ENCODE assay signal across 8 cellular contexts in the genomic region with DNA sequence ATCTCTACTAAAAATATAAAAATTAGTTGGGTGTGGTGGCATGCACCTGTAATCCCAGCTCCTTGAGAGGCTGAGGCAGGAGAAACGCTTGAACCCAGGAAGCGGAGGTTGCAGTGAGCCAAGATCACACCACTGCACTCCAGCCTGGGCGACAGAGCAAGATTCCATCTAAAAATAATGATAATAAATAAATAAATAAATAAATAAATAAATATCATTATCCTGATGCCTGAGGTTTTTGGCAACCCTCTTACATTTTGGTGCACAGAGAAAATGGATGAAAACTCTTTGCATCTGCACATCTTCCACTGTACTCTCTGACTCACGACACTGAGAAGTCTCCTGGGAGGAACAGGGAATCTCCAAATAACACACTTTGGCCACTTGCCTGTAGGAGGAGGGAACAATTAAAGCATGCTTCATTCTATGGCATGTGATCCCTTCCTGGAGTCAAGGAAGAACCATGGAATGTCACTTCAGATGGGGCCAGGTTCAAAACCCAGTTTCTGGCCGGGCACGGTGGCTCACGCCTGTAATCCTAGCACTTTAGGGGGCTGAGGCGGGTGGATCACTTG. TPM values are rescaled to one million over a fixed set of nuclear protein-coding genes. Genes with fewer than 3 reads are reported as not detected.
A peak's percentile ranks its signal among the peaks of the same experiment; 100 is the strongest.
DNase-seq lines count a peak whose midpoint lies in the region; ATAC-seq and TF ChIP-seq lines count a peak whose summit lies in the region.
"Not testable (repeated sequence)": the region's sequence is repeated elsewhere in the genome, so short reads cannot be mapped to it uniquely, and the experiment has no call there.

No MANE protein-coding gene starts in this region.

- not testable (repeated sequence) for H2AFZ ChIP-seq in mesenchymal stem cell (ENCODE audit: low read depth, low read length)

- H3K36me3 Mint-ChIP-seq in T-cell: peaks cover 34% of the 10 kb centered on the region

- TF ChIP-seq EP300 in transverse colon (IDR thresholded peaks at IDR 0.05; ENCODE audit: low read depth): not testable (repeated sequence)

- not testable (repeated sequence) for H3K4me3 Mint-ChIP-seq in T-cell

- intact Hi-C loops in transverse colon (cut with DNase I; ENCODE audit: low total_unique reads): not testable (repeated sequence)

- H3K18ac ChIP-seq in mesenchymal stem cell (ENCODE audit: low read depth in 1 of 2, low read length in 2 of 2): not testable (repeated sequence)

- H4K91ac ChIP-seq in mesenchymal stem cell (ENCODE audit: low read length): not testable (repeated sequence)

- peak overlapping the region in 1 of 2 experiments; percentile 34 for H2BK12ac ChIP-seq in mesenchymal stem cell (ENCODE audit: low read length in 2 of 2)

- H3K4me1 ChIP-seq in mesenchymal stem cell (ENCODE audit: control insufficient read depth, insufficient read depth, low read depth, low read length): not testable (repeated sequence)
- H3K4me1 ChIP-seq in transverse colon: peaks cover 10 to 60% (median 20%) of the 10 kb centered on the region in 4 donors

- TF ChIP-seq POLR2A in transverse colon (IDR thresholded peaks at IDR 0.05): not testable (repeated sequence)

- H2AK5ac ChIP-seq in mesenchymal stem cell (ENCODE audit: low read length, severe bottlenecking): not testable (repeated sequence)

- H3K27me3 ChIP-seq in mesenchymal stem cell (ENCODE audit: control insufficient read depth in 1 of 2, insufficient read depth in 1 of 2, low read length in 2 of 2); transverse colon: not testable (repeated sequence)

- H3K14ac ChIP-seq in mesenchymal stem cell (ENCODE audit: low read length in 2 of 2): not testable (repeated sequence)

- H2BK120ac ChIP-seq in mesenchymal stem cell (ENCODE audit: low read depth, low read length): not testable (repeated sequence)

- H3K4me3 ChIP-seq in AG10803 (ENCODE audit: low read length); astrocyte of the cerebellum (ENCODE audit: low read depth, low read length); mesenchymal stem cell (ENCODE audit: insufficient read depth in 1 of 2, low read depth in 1 of 2, low read length in 2 of 2); transverse colon: not testable (repeated sequence)

- not testable (repeated sequence) for H3K4me2 ChIP-seq in mesenchymal stem cell (ENCODE audit: low read length, poor library complexity, severe bottlenecking)

- H3K4me1 Mint-ChIP-seq in T-cell: peaks cover 68 to 72% (median 71%) of the 10 kb centered on the region in 3 donors

- CTCF ChIA-PET in T-cell (lab: Charles Lee): interaction anchor here (1.2 to 1.3 kb wide), 2 partner anchors 9 to 63 kb away, joined by 3 to 5 read pairs; no protein-coding TSS in a partner anchor

- 44% methylated on average over 5 of the region's 8 CpGs for WGBS in mesenchymal stem cell
- 69 to 86% methylated on average over 5 to 8 of the region's 8 CpGs for WGBS in transverse colon (ENCODE audit: low coverage in 1 of 2), 2 donors

- H3K9ac ChIP-seq in mesenchymal stem cell (ENCODE audit: low read length): not testable (repeated sequence)

- H4K8ac ChIP-seq in mesenchymal stem cell (ENCODE audit: low read length): not testable (repeated sequence)

- H3K9me3 ChIP-seq in mesenchymal stem cell (ENCODE audit: control insufficient read depth, low read length); transverse colon: not testable (repeated sequence)

- in situ Hi-C loops in astrocyte of the cerebellum (cut with HindIII; ENCODE audit: low sequenced_read_pairs); transverse colon (cut with MboI; ENCODE audit: low pct_ligation_motif_present in 1 of 4, low pct_unique_long_range_greater_than_20kb in 1 of 4, low sequenced_read_pairs in 3 of 4): not testable (repeated sequence)

- not testable (repeated sequence) for H3K4ac ChIP-seq in mesenchymal stem cell (ENCODE audit: low read depth in 1 of 2, low read length in 2 of 2)

- peak overlapping the region; percentile 8 to 48 for H3K27ac Mint-ChIP-seq in T-cell

- POLR2A ChIA-PET in T-cell (lab: Charles Lee): not testable (repeated sequence)

- not testable (repeated sequence) for H3K9me3 Mint-ChIP-seq in T-cell

- DNase-seq in AG10803 (ENCODE audit: low read depth): peak; percentile 92
- peak; percentile 86 for DNase-seq in GM03348 (ENCODE audit: low spot score)
- DNase-seq in LHCN-M2 (ENCODE audit: low read depth): peak; percentile 92
- DNase-seq in T-cell, transverse colon: not testable (repeated sequence)
- DNase-seq in astrocyte of the cerebellum (ENCODE audit: low read depth): peak; percentile 46
- peak; percentile 90 for DNase-seq in fibroblast of gingiva (ENCODE audit: low read depth)
- DNase-seq in mesenchymal stem cell: peak; percentile 87

- not testable (repeated sequence) for H3K23ac ChIP-seq in mesenchymal stem cell (ENCODE audit: low read length in 2 of 2)

- H2BK5ac ChIP-seq in mesenchymal stem cell (ENCODE audit: low read depth, low read length, poor library complexity, severe bottlenecking): not testable (repeated sequence)

- ATAC-seq in T-cell (replicated peaks in 1 of 4): not testable (repeated sequence)

- H3K27ac ChIP-seq in mesenchymal stem cell (ENCODE audit: low read length, poor library complexity, severe bottlenecking): not testable (repeated sequence)
- peak overlapping the region in 3 of 4 donors; percentile 20 to 95 (median 63) for H3K27ac ChIP-seq in transverse colon

- not testable (repeated sequence) for H2BK15ac ChIP-seq in mesenchymal stem cell (ENCODE audit: low read depth, poor library complexity, severe bottlenecking)

- H3K79me1 ChIP-seq in mesenchymal stem cell (replicated peaks; ENCODE audit: low read length, poor library complexity, severe bottlenecking): peaks cover 14% of the 10 kb centered on the region

- H3K27me3 Mint-ChIP-seq in T-cell: not testable (repeated sequence)

- peaks cover 10 to 20% of the 10 kb centered on the region in 2 experiments for H3K36me3 ChIP-seq in mesenchymal stem cell (ENCODE audit: control insufficient read depth in 1 of 2, insufficient read depth in 2 of 2, low read depth in 1 of 2, low read length in 2 of 2)
- not testable (repeated sequence) for H3K36me3 ChIP-seq in transverse colon

- not testable (repeated sequence) for TF ChIP-seq CTCF in AG10803 (conservative IDR thresholded peaks at IDR 0.05; ENCODE audit: low read length); astrocyte of the cerebellum (IDR thresholded peaks at IDR 0.05; ENCODE audit: low read depth, low read length, missing control alignments); transverse colon (IDR thresholded peaks at IDR 0.05)

RNA-seq across cellular contexts. Expression of gene RGS10, which starts 13.8 kb away (rescaled TPM):
- total RNA-seq in LHCN-M2 (2014; rRNA removed): 19.9 and 26.0 TPM in 2 replicates
- 27.7 TPM for polyA plus RNA-seq in LHCN-M2 (2012)
- total RNA-seq in T-cell: 100 to 1,000 TPM in 4 of 5 donors, 10 to 100 TPM in 1; 77.1 to 163 (median 155) TPM
- 310 TPM for polyA plus RNA-seq in mesenchymal stem cell (2013, experiment 1 of 2)
- polyA plus RNA-seq in mesenchymal stem cell (2013, experiment 2 of 2): 307 TPM
- total RNA-seq in transverse colon: 10 to 100 TPM; 26.3 to 47.1 (median 38.8) TPM
